In genomic region chr17:40484285-40484972, GRCh38 we compare ENCODE assay signal across 23 cellular contexts. TPM values are rescaled to one million over a fixed set of nuclear protein-coding genes. Genes with fewer than 3 reads are reported as not detected.
DNase-seq lines count a peak whose midpoint lies in the region; ATAC-seq, FAIRE-seq and TF ChIP-seq lines count a peak whose summit lies in the region.
"Had no signal": no experiment of that assay in that cellular context is flagged by ENCODE, and none has a peak within 500 bp of the region (broad histone marks: within the 10 kb centered on the region; RNA-seq: fewer than 3 reads in every experiment).

No MANE protein-coding gene starts in this region.

- WGBS in A549 (ENCODE audit: missing lambda C conversion rate): 86% methylated on average over 18 of the region's 18 CpGs

- no peak for TF ChIP-seq EP300 in A549 (IDR thresholded peaks at IDR 0.05)

- no peaks in the 10 kb centered on the region for H3K9me3 ChIP-seq in A549
- no peaks in the 10 kb centered on the region for H3K9me3 ChIP-seq in HCT116 (ENCODE audit: control insufficient read depth in 1 of 2, insufficient read depth in 1 of 2, low read depth in 1 of 2, low read length in 2 of 2)
- H3K9me3 ChIP-seq in kidney (ENCODE audit: control insufficient read depth in 1 of 2, low read length in 2 of 2): no peaks in the 10 kb centered on the region
- no peaks in the 10 kb centered on the region for H3K9me3 ChIP-seq in BE2C
- H3K9me3 ChIP-seq: SJCRH30, stomach had no signal

- H3K79me2 ChIP-seq in HCT116 (ENCODE audit: insufficient read depth, low read length): no peaks in the 10 kb centered on the region

- DNase-seq in A549 (ENCODE audit: low read depth in 1 of 2, low spot score in 1 of 2) (no peak), HCT116 (ENCODE audit: low read depth, low spot score) (no peak), brain microvascular endothelial cell (no peak), kidney (peak; percentile 38), GM10266 (ENCODE audit: extremely low spot score) (no peak), BE2C (no peak), DMS53 treated with DMSO at 0.1 percent for 48 hours (lab: John Stamatoyannopoulos, UW; ENCODE audit: unreplicated experiment) (no peak)
- DNase-seq in stimulated activated CD4-positive, alpha-beta T cell treated with anti-CD3 and anti-CD28 coated beads, Interleukin-4, amount 100 ng/mL, for 24 hours: no peak
- DNase-seq: activated naive CD4-positive, alpha-beta T cell treated with anti-CD3 and anti-CD28 coated beads, Interleukin-2, amount 50 U/mL, for 16 hours; Calu3; dorsolateral prefrontal cortex; GDM1; head of caudate nucleus; MV-4-11; NCI-H2029; NCI-H526; SJCRH30; stimulated activated CD4-positive, alpha-beta T cell treated with anti-CD3 and anti-CD28 coated beads, Interleukin-15, amount 100 ng/mL, for 24 hours; stomach; T1000 had no signal

- H3K27me3 ChIP-seq in HCT116 (ENCODE audit: insufficient read depth, low read length) (no peaks in the 10 kb centered on the region), brain microvascular endothelial cell (replicated peaks) (no peaks in the 10 kb centered on the region), BE2C (no peaks in the 10 kb centered on the region)
- H3K27me3 ChIP-seq: dorsolateral prefrontal cortex, SJCRH30, stomach had no signal

- H3K9ac ChIP-seq in HCT116 (ENCODE audit: low read length) (no peak overlapping the region), kidney (ENCODE audit: low read length in 2 of 2) (no peak overlapping the region)

- no peaks in the 10 kb centered on the region for H4K20me1 ChIP-seq in HCT116 (ENCODE audit: insufficient read depth)

- H3K4me1 ChIP-seq in A549 (peaks cover 98% of the 10 kb centered on the region), HCT116 (ENCODE audit: control insufficient read depth in 1 of 2, insufficient read depth in 2 of 2, low read length in 2 of 2) (peaks cover 71 to 92% of the 10 kb centered on the region in 2 experiments), kidney (ENCODE audit: control insufficient read depth in 1 of 2, insufficient read depth in 1 of 2, low read depth in 1 of 2, low read length in 2 of 2) (no peaks in the 10 kb centered on the region), BE2C (peaks cover 4% of the 10 kb centered on the region; the same call in 1 of the 2 replicates)

- no peaks in the 10 kb centered on the region for H3K9me2 ChIP-seq in HCT116 (ENCODE audit: insufficient read depth)

- TF ChIP-seq CTCF in A549 (IDR thresholded peaks at IDR 0.05) (no peak), HCT116 (IDR thresholded peaks at IDR 0.05 in 2 of 3, conservative IDR thresholded peaks at IDR 0.05 in 1 of 3; ENCODE audit: borderline replicate concordance in 1 of 3, insufficient read depth in 1 of 3, low read depth in 2 of 3, low read length in 2 of 3) (no peak), brain microvascular endothelial cell (IDR thresholded peaks at IDR 0.05; ENCODE audit: low read depth, low read length, missing control alignments) (no peak), kidney (IDR thresholded peaks at IDR 0.05; ENCODE audit: borderline replicate concordance, extremely low read depth, insufficient read depth) (no peak), GM10266 (IDR thresholded peaks at IDR 0.05; ENCODE audit: control insufficient read depth, insufficient read depth, low read depth, missing control alignments) (no peak), BE2C (IDR thresholded peaks at IDR 0.05; ENCODE audit: low read depth, low read length) (no peak)

- TF ChIP-seq POLR2A in A549 (IDR thresholded peaks at IDR 0.05; ENCODE audit: low read length) (no peak), HCT116 (IDR thresholded peaks at IDR 0.05; ENCODE audit: borderline replicate concordance, extremely low read depth, insufficient read depth, insufficient read length) (no peak)

- RAD21 ChIA-PET in HCT116 (lab: Charles Lee; ENCODE audit: low non-redundant PET in 1 of 2, low total read pairs in 2 of 2, uncharacterized antibody in 2 of 2, unreplicated experiment in 2 of 2): no interaction called here

- TF ChIP-seq RAD21 in A549 (conservative IDR thresholded peaks at IDR 0.05 in 1 of 2, IDR thresholded peaks at IDR 0.05 in 1 of 2): no peak
- no peak for TF ChIP-seq RAD21 in HCT116 (IDR thresholded peaks at IDR 0.05; ENCODE audit: low read depth)

- H2AFZ ChIP-seq in HCT116 (ENCODE audit: low read depth, low read length, poor library complexity, severe bottlenecking): no peak overlapping the region

- in situ Hi-C loops in brain microvascular endothelial cell (cut with HindIII; ENCODE audit: low pct_ligation_motif_present, low sequenced_read_pairs): no loop called here

- H3K27ac ChIP-seq in A549 (peak overlapping the region; percentile 96 to 97), HCT116 (ENCODE audit: low read depth, low read length) (no peak overlapping the region), brain microvascular endothelial cell (peak overlapping the region; percentile 100), kidney (ENCODE audit: low read depth in 2 of 2, low read length in 2 of 2) (no peak overlapping the region)
- H3K27ac ChIP-seq: dorsolateral prefrontal cortex, SJCRH30 had no signal

- no TSS peak for BruUV-seq in HCT116 (replicated peaks; lab: Mats Ljungman, UMichigan)

- intact Hi-C loops in HCT116 (cut with micrococcal nuclease): no loop called here
- intact Hi-C loops in kidney (cut with DNase I): no loop called here

- peaks cover 5 to 13% of the 10 kb centered on the region in 2 experiments; a peak in 3 of 4 replicates for H3K36me3 ChIP-seq in HCT116 (ENCODE audit: control insufficient read depth in 1 of 2, insufficient read depth in 2 of 2, low read length in 2 of 2)
- no peaks in the 10 kb centered on the region for H3K36me3 ChIP-seq in brain microvascular endothelial cell (replicated peaks)
- H3K36me3 ChIP-seq in kidney (ENCODE audit: control insufficient read depth in 1 of 2, insufficient read depth in 2 of 2, low read length in 2 of 2): no peaks in the 10 kb centered on the region
- H3K36me3 ChIP-seq in BE2C: no peaks in the 10 kb centered on the region
- H3K36me3 ChIP-seq: SJCRH30, stomach had no signal

- FAIRE-seq in A549 (lab: Jason Lieb, UNC) (no peak), kidney (lab: Jason Lieb, UNC) (no peak)
- FAIRE-seq: GM12891 had no signal

- H3K4me3 ChIP-seq in A549: no peak overlapping the region
- no peak overlapping the region for H3K4me3 ChIP-seq in HCT116 (replicated peaks in 1 of 2; ENCODE audit: low read depth in 1 of 2, low read length in 2 of 2)
- no peak overlapping the region for H3K4me3 ChIP-seq in brain microvascular endothelial cell (ENCODE audit: low read depth, low read length)
- H3K4me3 ChIP-seq in kidney (ENCODE audit: low read length in 2 of 2): no peak overlapping the region
- H3K4me3 ChIP-seq in BE2C (ENCODE audit: low read depth, low read length): no peak overlapping the region
- H3K4me3 ChIP-seq: dorsolateral prefrontal cortex, SJCRH30, stomach had no signal

- POLR2A ChIA-PET in A549 (lab: Yijun Ruan, JAX): interaction anchor here (0.8 to 4.7 kb wide), 5 partner anchors 13 to 67 kb away, joined by 4 to 41 read pairs (median 25); partner anchors contain the start of gene TOP2A
- POLR2A ChIA-PET in HCT116 (lab: Charles Lee): interaction anchor here (1.1 kb wide), 1 partner anchor 17 kb away, joined by 3 read pairs; the partner anchor contains the start of gene TNS4

- H3K4me2 ChIP-seq in A549 (peak overlapping the region; percentile 61), HCT116 (ENCODE audit: low read length) (peak overlapping the region; percentile 72; the same call in 1 of the 2 replicates)

- ATAC-seq in A549 (no peak), HCT116 (no peak)
- ATAC-seq: activated CD4-positive, CD25-positive, alpha-beta regulatory T cell treated with anti-CD3 and anti-CD28 coated beads, Interleukin-2, amount 50 U/mL, for 24 hours had no signal

- CTCF ChIA-PET in A549 (lab: Yijun Ruan, JAX): interaction anchor here (1.2 to 15.5 kb wide), 9 partner anchors 9 to 122 kb away, joined by 4 to 379 read pairs (median 6); no protein-coding TSS in a partner anchor
- CTCF ChIA-PET in HCT116 (lab: Charles Lee): interaction anchor here (0.6 to 1.8 kb wide), 3 partner anchors 8 to 79 kb away, joined by 4 read pairs; no protein-coding TSS in a partner anchor

TF ChIP-seq in A549, 52 proteins besides CTCF, POLR2A, EP300 and RAD21 (continues in another document):
- 0 out of 2 replicates have a peak, but pooled peaks have one; percentile 47 for TF ChIP-seq TFCP2L1 (CRISPR knock-in tag; IDR thresholded peaks at IDR 0.05)
- TF ChIP-seq NR3C1 (IDR thresholded peaks at IDR 0.05): no peak
- peak; percentile 68; the same call in 1 of the 2 replicates for TF ChIP-seq TP53 (CRISPR knock-in tag; IDR thresholded peaks at IDR 0.05)
- TF ChIP-seq NPAS2 (CRISPR knock-in tag; IDR thresholded peaks at IDR 0.05; ENCODE audit: borderline replicate concordance): no peak
- no peak for TF ChIP-seq MAZ (IDR thresholded peaks at IDR 0.05; ENCODE audit: borderline replicate concordance, low read depth, low read length)

TF ChIP-seq in HCT116, 20 proteins besides CTCF, POLR2A, EP300 and RAD21 (continues in another document):
- TF ChIP-seq SP1 (IDR thresholded peaks at IDR 0.05; ENCODE audit: low read depth): no peak
- TF ChIP-seq EZH2phosphoT487 (IDR thresholded peaks at IDR 0.05; ENCODE audit: borderline replicate concordance): no peak

RNA-seq across cellular contexts. Expression of gene TNS4, which starts 17.0 kb away (rescaled TPM):
- polyA plus RNA-seq in A549 (2011; rRNA removed) (24.2 and 45.9 TPM in 2 replicates), A549 (2017; fragmentation: RNase III; extraction: RNeasy Plus Mini Kit Qiagen cat#74134 plus additional on column Dnase treatment) (61.6 to 75.9 TPM (median 73.5 TPM) in 3 replicates), kidney (ENCODE audit: insufficient read depth, low read depth, low replicate concordance) (2.2 TPM)
- 18.0 and 30.2 TPM in 2 replicates for polyA plus RNA-seq in A549 (2012; cell fraction: cytosol; rRNA removed)
- polyA plus RNA-seq in A549 (2012; cell fraction: nucleus; rRNA removed): 83.8 and 125 TPM in 2 replicates
- 62.8 and 79.7 TPM in 2 replicates for polyA minus RNA-seq in A549 (2011; rRNA and poly(A)+ RNA removed)
- total RNA-seq in HCT116 (2021; ENCODE audit: unreplicated experiment) (36.6 TPM), kidney (0.31 TPM)
- 7.4 and 9.3 TPM in 2 replicates for polyA plus RNA-seq in HCT116 (2012)
- polyA plus RNA-seq in BE2C (2012; ENCODE audit: insufficient read depth, insufficient read length, low read depth): not detected
- total RNA-seq: dorsolateral prefrontal cortex, SJCRH30 had no signal
- polyA plus RNA-seq: neural cell had no signal

RNA-seq across cellular contexts. Expression of gene IGFBP4, which starts 41.2 kb away (rescaled TPM):
- polyA plus RNA-seq in A549 (2011; rRNA removed): 1,080 and 1,577 TPM in 2 replicates
- 1,069 and 1,422 TPM in 2 replicates for polyA plus RNA-seq in A549 (2012; cell fraction: cytosol; rRNA removed)
- polyA plus RNA-seq in A549 (2012; cell fraction: nucleus; rRNA removed): 982 and 1,044 TPM in 2 replicates
- 1,501 to 1,941 TPM (median 1,829 TPM) in 3 replicates for polyA plus RNA-seq in A549 (2017; fragmentation: RNase III; extraction: RNeasy Plus Mini Kit Qiagen cat#74134 plus additional on column Dnase treatment)
- polyA minus RNA-seq in A549 (2011; rRNA and poly(A)+ RNA removed): 1,444 and 1,452 TPM in 2 replicates
- 2.0 TPM for total RNA-seq in HCT116 (2021; ENCODE audit: unreplicated experiment)
- 0.34 TPM in 1 of 2 replicates, not detected in the other for polyA plus RNA-seq in HCT116 (2012)
- 743 TPM for total RNA-seq in kidney
- 545 TPM for polyA plus RNA-seq in kidney (ENCODE audit: insufficient read depth, low read depth, low replicate concordance)
- polyA plus RNA-seq in BE2C (2012; ENCODE audit: insufficient read depth, insufficient read length, low read depth): 262 TPM

Comparison
In these comparisons a context has a peak if more than half of its experiments do, and no peak if none do; other contexts are left out.
1. H3K27ac ChIP-seq: peak in A549 (2 of 2) and brain microvascular endothelial cell (single experiment); none in HCT116 (single experiment) and kidney (0 of 2).
2. RNA of gene TNS4, which starts 17.0 kb away (total RNA-seq): 36.6 TPM in HCT116 (single experiment); 0.31 TPM in kidney (single experiment); every median in the first group is over 10 times any median in the second.
3. RNA of gene IGFBP4, which starts 41.2 kb away (total RNA-seq): 743 TPM in kidney (single experiment); 2.0 TPM in HCT116 (single experiment); every median in the first group is over 100 times any median in the second.